In the genomic region with DNA sequence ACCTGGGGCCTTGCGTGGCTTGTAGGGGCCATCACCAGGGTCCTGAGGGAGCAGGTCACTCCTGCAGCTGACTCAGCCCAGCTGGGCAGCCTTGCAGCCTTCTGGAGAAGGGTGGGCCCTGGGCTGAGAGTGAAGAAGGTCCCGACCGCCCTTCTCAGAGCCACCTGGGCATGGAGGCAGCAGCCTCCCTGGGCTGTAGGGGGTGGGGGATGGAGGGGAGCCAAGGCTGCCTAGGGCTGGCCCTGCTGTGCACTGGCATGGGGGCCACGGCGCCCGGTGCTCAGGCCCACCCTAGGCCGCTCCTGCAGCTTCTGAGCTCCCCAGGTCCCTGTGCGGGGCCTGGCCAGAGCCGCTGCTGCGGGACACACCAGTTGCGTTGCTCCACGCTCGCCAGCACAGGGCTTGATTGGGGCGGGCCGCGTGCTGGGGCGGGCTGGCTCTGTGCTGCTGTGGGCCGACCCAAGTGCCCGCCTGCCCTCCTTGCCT, we compare ENCODE assay signal across 22 cellular contexts.
A peak's percentile ranks its signal among the peaks of the same experiment; 100 is the strongest.
DNase-seq lines count a peak whose midpoint lies in the region; ATAC-seq and TF ChIP-seq lines count a peak whose summit lies in the region.
"Had no signal": no experiment of that assay in that cellular context is flagged by ENCODE, and none has a peak within 500 bp of the region (broad histone marks: within the 10 kb centered on the region; RNA-seq: fewer than 3 reads in every experiment).

No MANE protein-coding gene starts in this region.

- H3K27ac Mint-ChIP-seq in progenitor cell of endocrine pancreas = no peak overlapping the region
- H3K27ac Mint-ChIP-seq: activated B cell treated with CpG ODN at 0.5 μM for 24 hours; activated CD8-positive, alpha-beta T cell treated with anti-CD3 and anti-CD28 coated beads, Interleukin-2, amount 10 ng/mL, durations not matched to agents 7 days and 5 days; activated naive CD4-positive, alpha-beta T cell treated with anti-CD3 and anti-CD28 coated beads, Interleukin-2, amount 50 U/mL, for 24 hours; naive thymus-derived CD8-positive, alpha-beta T cell had no signal

- no CpG with 5 or more reads among the region's 19 CpGs for WGBS in trophoblast cell (ENCODE audit: extremely low coverage, insufficient coverage, insufficient read length)

- H3K9me3 ChIP-seq in right atrium auricular region (peaks cover 0 to 3% of the 10 kb centered on the region in 2 donors), trophoblast cell (ENCODE audit: insufficient read depth, low read depth, low read length) (peaks cover 8% of the 10 kb centered on the region)
- H3K9me3 ChIP-seq: pancreas had no signal

- no peak overlapping the region for H4K12ac ChIP-seq in trophoblast cell (ENCODE audit: low read depth, low read length)

- H3K27me3 Mint-ChIP-seq in progenitor cell of endocrine pancreas = peaks cover 6% of the 10 kb centered on the region

- H3K4me3 ChIP-seq in right atrium auricular region (no peak overlapping the region), trophoblast cell (ENCODE audit: low read depth, low read length) (no peak overlapping the region)
- H3K4me3 ChIP-seq: pancreas, tibial nerve had no signal

- H2AK5ac ChIP-seq in trophoblast cell (ENCODE audit: low read length) = no peak overlapping the region

- no peak overlapping the region for H3K18ac ChIP-seq in trophoblast cell (ENCODE audit: low read length)

- H3K79me1 ChIP-seq in trophoblast cell (ENCODE audit: low read length) = no peaks in the 10 kb centered on the region

- H2BK120ac ChIP-seq in trophoblast cell (ENCODE audit: insufficient read depth, low read length, poor library complexity) = no peak overlapping the region

- H3K4me1 ChIP-seq in right atrium auricular region (no peaks in the 10 kb centered on the region), trophoblast cell (ENCODE audit: control insufficient read depth in 1 of 2, insufficient read depth in 2 of 2, low read length in 2 of 2) (no peaks in the 10 kb centered on the region)
- H3K4me1 ChIP-seq: pancreas had no signal

- H3K27ac ChIP-seq in right atrium auricular region (no peak overlapping the region), trophoblast cell (ENCODE audit: low read depth, low read length) (no peak overlapping the region)
- H3K27ac ChIP-seq: pancreas, RWPE1, tibial nerve had no signal

- H2BK12ac ChIP-seq in trophoblast cell (ENCODE audit: low read length) = no peak overlapping the region

- DNase-seq in Right ventricle myocardium superior = peak; percentile 28
- DNase-seq in right atrium auricular region (ENCODE audit: low spot score) = no peak
- DNase-seq in left ventricle myocardium superior = peak; percentile 23
- DNase-seq in progenitor cell of endocrine pancreas (ENCODE audit: low spot score, unreplicated experiment) = peak; percentile 8
- no peak for DNase-seq in trophoblast cell
- DNase-seq in NCI-H345 treated with DMSO at 0.1 percent for 48 hours (lab: John Stamatoyannopoulos, UW; ENCODE audit: unreplicated experiment) = no peak
- no peak for DNase-seq in NCI-H2227 (lab: John Stamatoyannopoulos, UW; ENCODE audit: unreplicated experiment)
- DNase-seq: activated B cell treated with CpG ODN at 0.5 μM for 24 hours; activated CD8-positive, alpha-beta T cell treated with anti-CD3 and anti-CD28 coated beads, Interleukin-2, amount 10 ng/mL, durations not matched to agents 7 days and 5 days; DMS 273 treated with DMSO at 0.1 percent for 48 hours; erythroblast; KG1; mesendoderm; NCI-H526; stimulated activated CD4-positive, alpha-beta T cell treated with anti-CD3 and anti-CD28 coated beads, Interleukin-2, amount 100 ng/mL, for 24 hours; stimulated activated naive CD4-positive, alpha-beta T cell had no signal

- H3K79me2 ChIP-seq in trophoblast cell (ENCODE audit: control insufficient read depth, insufficient read depth, low read length, poor library complexity) = no peaks in the 10 kb centered on the region

- no peak overlapping the region for H3K4me3 Mint-ChIP-seq in progenitor cell of endocrine pancreas (ENCODE audit: low read depth)
- H3K4me3 Mint-ChIP-seq: activated B cell treated with CpG ODN at 0.5 μM for 24 hours; activated CD8-positive, alpha-beta T cell treated with anti-CD3 and anti-CD28 coated beads, Interleukin-2, amount 10 ng/mL, durations not matched to agents 7 days and 5 days; activated naive CD4-positive, alpha-beta T cell treated with anti-CD3 and anti-CD28 coated beads, Interleukin-2, amount 50 U/mL, for 24 hours; central memory CD8-positive, alpha-beta T cell had no signal

- H3K23ac ChIP-seq in trophoblast cell (ENCODE audit: low read length) = no peak overlapping the region

- no peak overlapping the region for H3K4me2 ChIP-seq in trophoblast cell (ENCODE audit: low read length)

- no peak overlapping the region for H3K4ac ChIP-seq in trophoblast cell (ENCODE audit: low read depth, low read length)

- no peak overlapping the region for H4K91ac ChIP-seq in trophoblast cell (ENCODE audit: low read depth, low read length)

- no peak overlapping the region for H2AFZ ChIP-seq in trophoblast cell (ENCODE audit: insufficient read depth, low read length, poor library complexity)

- H3K9me3 Mint-ChIP-seq in progenitor cell of endocrine pancreas (ENCODE audit: low read depth) = peaks cover 18% of the 10 kb centered on the region
- H3K9me3 Mint-ChIP-seq: activated B cell treated with CpG ODN at 0.5 μM for 24 hours; activated naive CD4-positive, alpha-beta T cell treated with anti-CD3 and anti-CD28 coated beads, Interleukin-2, amount 50 U/mL, for 24 hours; central memory CD8-positive, alpha-beta T cell; naive thymus-derived CD8-positive, alpha-beta T cell had no signal

- peaks cover 12% of the 10 kb centered on the region for H3K36me3 Mint-ChIP-seq in progenitor cell of endocrine pancreas (ENCODE audit: insufficient read depth)
- H3K36me3 Mint-ChIP-seq: activated naive CD4-positive, alpha-beta T cell treated with anti-CD3 and anti-CD28 coated beads, Interleukin-2, amount 50 U/mL, for 24 hours; naive thymus-derived CD8-positive, alpha-beta T cell had no signal

- no peak overlapping the region for H3K9ac ChIP-seq in trophoblast cell (ENCODE audit: low read length)

- intact Hi-C loops in Right ventricle myocardium superior (cut with DNase I) (no loop called here), left ventricle myocardium superior (cut with micrococcal nuclease) (no loop called here)

- H2BK5ac ChIP-seq in trophoblast cell (ENCODE audit: low read depth, low read length, poor library complexity) = no peak overlapping the region

- H3K36me3 ChIP-seq in right atrium auricular region = no peaks in the 10 kb centered on the region
- H3K36me3 ChIP-seq in trophoblast cell (ENCODE audit: control insufficient read depth in 1 of 2, insufficient read depth in 2 of 2, low read length in 2 of 2) = no peaks in the 10 kb centered on the region
- H3K36me3 ChIP-seq: pancreas, tibial nerve had no signal

- no peak overlapping the region for H3K14ac ChIP-seq in trophoblast cell (ENCODE audit: low read length)

- TF ChIP-seq CTCF in right atrium auricular region (IDR thresholded peaks at IDR 0.05) (no peak), progenitor cell of endocrine pancreas (IDR thresholded peaks at IDR 0.05; ENCODE audit: unreplicated experiment) (no peak)

- no peak overlapping the region for H4K8ac ChIP-seq in trophoblast cell (ENCODE audit: low read depth, low read length)

- H3K27me3 ChIP-seq in right atrium auricular region (no peaks in the 10 kb centered on the region), trophoblast cell (ENCODE audit: insufficient read depth, low read length) (no peaks in the 10 kb centered on the region)

- ATAC-seq in Right ventricle myocardium superior (ENCODE audit: poor library complexity) (no peak), left ventricle myocardium superior (no peak)
- ATAC-seq: activated CD8-positive, alpha-beta T cell treated with anti-CD3 and anti-CD28 coated beads, Interleukin-2, amount 10 ng/mL, durations not matched to agents 7 days and 5 days; naive thymus-derived CD8-positive, alpha-beta T cell; pancreas had no signal

- H3K4me1 Mint-ChIP-seq in progenitor cell of endocrine pancreas (ENCODE audit: low read depth) = peaks cover 11% of the 10 kb centered on the region

Comparison
In these comparisons a context has a peak if more than half of its experiments do, and no peak if none do; other contexts are left out.
1. DNase-seq: peak in Right ventricle myocardium superior (single experiment), left ventricle myocardium superior (single experiment) and progenitor cell of endocrine pancreas (single experiment); none in right atrium auricular region (single experiment), trophoblast cell (0 of 2), NCI-H345 treated with DMSO at 0.1 percent for 48 hours (single experiment) and NCI-H2227 (single experiment).